Comparison of ENCODE assay signal across 8 cellular contexts in the genomic region with DNA sequence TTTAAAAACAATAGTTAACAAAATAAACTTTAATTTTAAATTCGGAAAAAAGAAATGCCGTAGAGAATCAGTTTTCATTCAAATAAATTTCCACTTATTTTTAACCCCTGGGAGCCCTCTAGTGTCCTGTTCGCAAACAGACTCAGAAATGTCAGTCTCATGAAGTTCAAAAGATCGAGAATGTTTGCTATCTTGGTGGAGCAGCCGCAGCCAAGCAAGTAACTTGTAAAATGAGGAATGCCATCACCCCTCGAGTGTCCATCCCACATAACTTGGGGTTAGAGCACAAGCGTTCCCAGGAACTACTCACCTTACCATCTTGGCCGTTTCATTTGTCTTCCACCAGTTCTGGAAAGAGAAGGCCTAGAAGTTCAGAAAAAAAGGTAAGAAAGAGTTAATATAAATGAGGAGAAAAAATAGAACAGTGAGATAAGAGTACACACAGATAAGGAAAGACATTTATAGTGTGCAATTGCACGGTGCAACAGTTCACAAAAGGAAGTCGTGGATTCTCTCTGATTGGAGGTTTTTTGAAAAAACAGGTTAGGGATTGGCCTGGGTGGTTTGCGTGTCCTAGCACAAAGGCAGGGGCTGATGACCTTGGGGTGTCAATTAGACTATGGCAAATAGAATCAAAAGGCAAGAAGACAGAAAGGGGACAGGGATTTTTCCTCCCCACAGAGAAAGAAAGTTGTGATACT. TPM values are rescaled to one million over a fixed set of nuclear protein-coding genes. Genes with fewer than 3 reads are reported as not detected.
DNase-seq lines count a peak whose midpoint lies in the region; ATAC-seq and TF ChIP-seq lines count a peak whose summit lies in the region.

A gene (minus strand): TSS at position 468 of the 701 bp plus-strand sequence. CDS start 1,650 bp downstream, outside the sequence.

- H3K79me2 ChIP-seq in MM.1S (ENCODE audit: low read length), result no peaks in the 10 kb centered on the region

- H3K27ac Mint-ChIP-seq in progenitor cell of endocrine pancreas, result peak within 1 kb of the TSS; percentile 93

- H3K9ac ChIP-seq in MM.1S (ENCODE audit: low read length), result no peak within 1 kb of the TSS

- H3K27me3 Mint-ChIP-seq in progenitor cell of endocrine pancreas, result no peaks in the 10 kb centered on the region

- H3K4me1 ChIP-seq in MM.1S (ENCODE audit: low read length), result peaks cover 4% of the 10 kb centered on the region; the same call in 1 of the 2 replicates

- no peaks in the 10 kb centered on the region for H3K9me3 Mint-ChIP-seq in progenitor cell of endocrine pancreas (ENCODE audit: low read depth)

- intact Hi-C loops in head of caudate nucleus (cut with DNase I), result no loop called here

- H3K9me3 ChIP-seq in MM.1S (replicated peaks; ENCODE audit: insufficient read depth, low read length), result no peaks in the 10 kb centered on the region

- H3K27ac ChIP-seq in MM.1S (ENCODE audit: low read length) (no peak within 1 kb of the TSS), VCaP (peak within 1 kb of the TSS; percentile 96)

- H3K27me3 ChIP-seq in MM.1S (replicated peaks; ENCODE audit: insufficient read depth, low read length), result no peaks in the 10 kb centered on the region

- H3K4me2 ChIP-seq in MM.1S (ENCODE audit: low read depth, low read length), result peak within 1 kb of the TSS; percentile 55

- H4K20me1 ChIP-seq in MM.1S (ENCODE audit: insufficient read depth, low read length), result no peaks in the 10 kb centered on the region

- DNase-seq in AG08396 (ENCODE audit: low spot score), result peak; percentile 50
- DNase-seq in MM.1S, result peak; percentile 59
- peak in 29 of 42 donors; percentile 20 to 83 (median 58) for DNase-seq in head of caudate nucleus
- no peak for DNase-seq in progenitor cell of endocrine pancreas (ENCODE audit: low spot score, unreplicated experiment)
- DNase-seq in stimulated activated naive CD8-positive, alpha-beta T cell treated with anti-CD3 and anti-CD28 coated beads, Interleukin-15, Interleukin-2, amounts not matched to agents 100 U/mL and 50 U/mL, for 24 hours, result no peak

- H2AFZ ChIP-seq in MM.1S (ENCODE audit: low read length), result peak within 1 kb of the TSS; percentile 56

- TF ChIP-seq CTCF in MM.1S (IDR thresholded peaks at IDR 0.05; ENCODE audit: low read length) (peak; percentile 63), VCaP (conservative IDR thresholded peaks at IDR 0.05) (peak; percentile 78), progenitor cell of endocrine pancreas (IDR thresholded peaks at IDR 0.05; ENCODE audit: unreplicated experiment) (peak; percentile 72)

- no peaks in the 10 kb centered on the region for H3F3A ChIP-seq in MM.1S (ENCODE audit: insufficient read depth, low read length)

- no peaks in the 10 kb centered on the region for H3K36me3 ChIP-seq in MM.1S (replicated peaks; ENCODE audit: insufficient read depth, low read length)

- peak within 1 kb of the TSS; percentile 28; the same call in 1 of the 2 replicates for H3K4me3 ChIP-seq in MM.1S (ENCODE audit: low read length)

- H3K9me2 ChIP-seq in MM.1S (replicated peaks; ENCODE audit: insufficient read depth, low read length), result no peaks in the 10 kb centered on the region

- ATAC-seq in GM18511 (IDR thresholded peaks at IDR 0.05; ENCODE audit: unreplicated experiment) (peak; percentile 38), esophagus mucosa (no peak)
- ATAC-seq in stimulated activated naive CD8-positive, alpha-beta T cell treated with anti-CD3 and anti-CD28 coated beads, Interleukin-15, Interleukin-2, amounts not matched to agents 100 U/mL and 50 U/mL, for 24 hours, result no peak

- peaks cover 2% of the 10 kb centered on the region for H3K36me3 Mint-ChIP-seq in progenitor cell of endocrine pancreas (ENCODE audit: insufficient read depth)

- peak within 1 kb of the TSS; percentile 83 for H3K4me3 Mint-ChIP-seq in progenitor cell of endocrine pancreas (ENCODE audit: low read depth)

- peaks cover 28% of the 10 kb centered on the region for H3K4me1 Mint-ChIP-seq in progenitor cell of endocrine pancreas (ENCODE audit: low read depth)

RNA-seq across cellular contexts. Expression of the gene that starts here (rescaled TPM):
- total RNA-seq in progenitor cell of endocrine pancreas, result 15.3 and 25.8 TPM in 2 replicates
- total RNA-seq in esophagus mucosa, result 3.5 TPM

Comparison
In these comparisons a context has a peak if more than half of its experiments do, and no peak if none do; other contexts are left out.
1. DNase-seq: peak in AG08396 (single experiment), MM.1S (single experiment) and head of caudate nucleus (29 of 42); none in progenitor cell of endocrine pancreas (single experiment) and stimulated activated naive CD8-positive, alpha-beta T cell treated with anti-CD3 and anti-CD28 coated beads, Interleukin-15, Interleukin-2, amounts not matched to agents 100 U/mL and 50 U/mL, for 24 hours (single experiment).
2. Peak in every context shown above with its lines, with median percentiles within 50 percentile points of each other: CTCF ChIP-seq.